ENCODE assay signal across 8 cellular contexts in the genomic region with DNA sequence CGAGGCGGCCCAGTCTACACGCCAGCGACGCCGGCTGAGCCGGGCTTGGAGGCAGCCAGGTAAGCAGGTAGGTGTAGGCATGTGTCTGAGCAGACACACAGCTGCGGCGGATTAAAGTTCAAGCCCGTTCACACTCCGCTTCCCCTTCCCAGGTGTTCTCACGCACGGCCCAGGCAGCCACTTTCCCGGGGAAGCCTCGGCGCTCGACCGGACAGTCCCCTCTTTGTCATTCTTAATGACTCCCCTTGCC. TPM values are rescaled to one million over a fixed set of nuclear protein-coding genes. Genes with fewer than 3 reads are reported as not detected.
DNase-seq lines count a peak whose midpoint lies in the region; ATAC-seq and TF ChIP-seq lines count a peak whose summit lies in the region.

No MANE protein-coding gene starts in this region.

- H3K27me3 Mint-ChIP-seq in Calu3 (ENCODE audit: unreplicated experiment): no peaks in the 10 kb centered on the region
- peaks cover 43% of the 10 kb centered on the region for H3K27me3 Mint-ChIP-seq in nephron progenitor cell (ENCODE audit: low read depth, poor library complexity)

- H3K36me3 Mint-ChIP-seq in Calu3 (ENCODE audit: insufficient read depth, unreplicated experiment) (peaks cover 41% of the 10 kb centered on the region), nephron progenitor cell (ENCODE audit: low read depth) (no peaks in the 10 kb centered on the region)

- intact Hi-C loops in Calu3 (cut with micrococcal nuclease; ENCODE audit: unreplicated experiment): loop anchor here (5.0 kb wide), 1 partner anchor 211 kb away; no protein-coding TSS in a partner anchor

- H3K4me1 Mint-ChIP-seq in Calu3 (ENCODE audit: low read depth, unreplicated experiment) (peaks cover 41% of the 10 kb centered on the region), nephron progenitor cell (peaks cover 80% of the 10 kb centered on the region)

- CTCF ChIA-PET in Calu3 (lab: Charles Lee): interaction anchor here (1.0 to 2.7 kb wide), 6 partner anchors 28 to 249 kb away, joined by 3 to 12 read pairs (median 6); no protein-coding TSS in a partner anchor

- peak overlapping the region; percentile 32 for H3K4me3 ChIP-seq in HFF-Myc (replicated peaks; ENCODE audit: low read depth, low read length)

- H3K27ac Mint-ChIP-seq in Calu3 (ENCODE audit: unreplicated experiment) (peak overlapping the region; percentile 95), nephron progenitor cell (no peak overlapping the region)

- H3K9me3 Mint-ChIP-seq in Calu3 (ENCODE audit: low read depth, unreplicated experiment) (no peaks in the 10 kb centered on the region), nephron progenitor cell (no peaks in the 10 kb centered on the region)

- H3K4me3 Mint-ChIP-seq in Calu3 (ENCODE audit: low read depth, unreplicated experiment) (peak overlapping the region; percentile 99), nephron progenitor cell (peak overlapping the region; percentile 90)

- no peak for ATAC-seq in GM21515 (IDR thresholded peaks at IDR 0.05; ENCODE audit: unreplicated experiment)

- BruUV-seq in Calu3 (replicated peaks; lab: Mats Ljungman, UMichigan): no TSS peak

- DNase-seq in Calu3 (peak; percentile 47), HFF-Myc (ENCODE audit: extremely low read depth, low read depth) (no peak), SK-MEL-5 (ENCODE audit: low read depth, low spot score) (peak; percentile 12), epithelial cell of prostate (ENCODE audit: low read depth, low spot score) (no peak), nephron progenitor cell (no peak), NCI-H774 (lab: John Stamatoyannopoulos, UW) (no peak), foreskin melanocyte (no peak)

- in situ Hi-C loops in SK-MEL-5 (cut with HindIII; ENCODE audit: low pct_unique_long_range_greater_than_20kb, low sequenced_read_pairs): no loop called here

- peak overlapping the region; percentile 97 for H3K27ac ChIP-seq in epithelial cell of prostate

- TF ChIP-seq CTCF in Calu3 (IDR thresholded peaks at IDR 0.05; ENCODE audit: unreplicated experiment): no peak
- no peak for TF ChIP-seq CTCF in HFF-Myc (IDR thresholded peaks at IDR 0.05; ENCODE audit: low read depth, low read length, missing control alignments)
- no peak for TF ChIP-seq CTCF in nephron progenitor cell (IDR thresholded peaks at IDR 0.05)

RNA-seq across cellular contexts. Expression of gene TGFA, which starts 0.4 kb away (rescaled TPM):
- total RNA-seq in Calu3 (2022): 80.0 and 104 TPM in 2 replicates
- 2.1 and 2.4 TPM in 2 replicates for total RNA-seq in SK-MEL-5 (2014; rRNA removed; shearing (Covaris generic))
- 7.3 and 12.9 TPM in 2 replicates for polyA plus RNA-seq in SK-MEL-5 (2015; cell fraction: cytosol; rRNA removed)
- polyA plus RNA-seq in SK-MEL-5 (2015; cell fraction: nucleus; rRNA removed): 1.9 and 6.9 TPM in 2 replicates

Comparison
In these comparisons a context has a peak if more than half of its experiments do, and no peak if none do; other contexts are left out.
1. DNase-seq: peak in Calu3 (single experiment) and SK-MEL-5 (single experiment); none in HFF-Myc (single experiment), epithelial cell of prostate (single experiment), nephron progenitor cell (single experiment), NCI-H774 (single experiment) and foreskin melanocyte (single experiment).
2. RNA of gene TGFA, which starts 0.4 kb away (total RNA-seq): 80.0 to 104 TPM in Calu3; 2.1 to 2.4 TPM in SK-MEL-5; every median in the first group is over 10 times any median in the second.